In genomic region chr1:170856455-170856854, GRCh38 we compare ENCODE assay signal across 20 cellular contexts.
DNase-seq lines count a peak whose midpoint lies in the region; ATAC-seq and TF ChIP-seq lines count a peak whose summit lies in the region.
"Had no signal": no experiment of that assay in that cellular context is flagged by ENCODE, and none has a peak within 500 bp of the region (broad histone marks: within the 10 kb centered on the region; RNA-seq: fewer than 3 reads in every experiment).

No MANE protein-coding gene starts in this region.

- no peaks in the 10 kb centered on the region for H3K9me3 ChIP-seq in sigmoid colon
- H3K9me3 ChIP-seq: BLaER1, MG63, SJCRH30 had no signal

- POLR2A ChIA-PET in HEK293T (lab: Yijun Ruan, JAX) = no interaction called here

- ATAC-seq in GM21529 (IDR thresholded peaks at IDR 0.05; ENCODE audit: unreplicated experiment) = no peak
- ATAC-seq: Panc1 had no signal

- no peaks in the 10 kb centered on the region for H3K27me3 ChIP-seq in sigmoid colon
- H3K27me3 ChIP-seq: BLaER1, SJCRH30 had no signal

- H3K4me3 ChIP-seq in foreskin fibroblast (ENCODE audit: low read depth in 1 of 2, low read length in 2 of 2) = no peak overlapping the region
- H3K4me3 ChIP-seq in sigmoid colon = no peak overlapping the region
- H3K4me3 ChIP-seq: BLaER1, MG63, SJCRH30 had no signal

- DNase-seq in A172 (ENCODE audit: low spot score) (peak; percentile 4), GM03348 (ENCODE audit: low spot score) (peak; percentile 15), astrocyte of the hippocampus (ENCODE audit: low read depth, low spot score) (peak; percentile 29), foreskin fibroblast (peak; percentile 2 to 9), HEK293T (ENCODE audit: extremely low spot score) (no peak), NCI-H1048 (lab: John Stamatoyannopoulos, UW) (no peak), sigmoid colon (no peak)
- DNase-seq: CD4-positive, alpha-beta memory T cell; HFFc6; MG63; NCI-H1092; NCI-H146; NCI-H2029 treated with DMSO at 0.1 percent for 48 hours; NCI-H446 treated with DMSO at 0.1 percent for 48 hours; NCI-H69; SJCRH30 had no signal

- no peak for TF ChIP-seq POLR2A in sigmoid colon (IDR thresholded peaks at IDR 0.05)

- intact Hi-C loops in sigmoid colon (cut with DNase I) = no loop called here

- H3K36me3 ChIP-seq in sigmoid colon = no peaks in the 10 kb centered on the region
- H3K36me3 ChIP-seq: BLaER1, MG63, SJCRH30 had no signal

- no peak overlapping the region for H3K27ac ChIP-seq in sigmoid colon
- H3K27ac ChIP-seq: BLaER1, HL-60, SJCRH30 had no signal

- WGBS in sigmoid colon, 2 donors = 82 to 92% methylated on average over 4 of the region's 4 CpGs

- CTCF ChIA-PET in HEK293T (lab: Yijun Ruan, JAX) = no interaction called here

- TF ChIP-seq CTCF in foreskin fibroblast (IDR thresholded peaks at IDR 0.05; ENCODE audit: low read depth, low read length) (no peak), sigmoid colon (IDR thresholded peaks at IDR 0.05) (no peak)

- no peak for TF ChIP-seq EP300 in sigmoid colon (IDR thresholded peaks at IDR 0.05)

- no peaks in the 10 kb centered on the region for H3K4me1 ChIP-seq in sigmoid colon
- H3K4me1 ChIP-seq: SJCRH30 had no signal

TF ChIP-seq in HEK293T, 16 proteins besides CTCF, POLR2A, EP300 and RAD21:
- TF ChIP-seq LEF1 (IDR thresholded peaks at IDR 0.05; ENCODE audit: borderline replicate concordance) = no peak
- TF ChIP-seq FOXA1 (IDR thresholded peaks at IDR 0.05) = no peak
- no peak for TF ChIP-seq HDGF (IDR thresholded peaks at IDR 0.05; ENCODE audit: borderline replicate concordance)
- TF ChIP-seq BHLHE40 (IDR thresholded peaks at IDR 0.05; ENCODE audit: borderline replicate concordance) = no peak
- no peak for TF ChIP-seq TARDBP (IDR thresholded peaks at IDR 0.05)
- no peak for TF ChIP-seq CTBP1 (IDR thresholded peaks at IDR 0.05; ENCODE audit: borderline replicate concordance)

Comparison
In these comparisons a context has a peak if more than half of its experiments do, and no peak if none do; other contexts are left out.
1. DNase-seq: peak in A172 (single experiment), GM03348 (single experiment), astrocyte of the hippocampus (single experiment) and foreskin fibroblast (2 of 2); none in HEK293T (single experiment), NCI-H1048 (single experiment) and sigmoid colon (single experiment).